ENCODE assay signal across 11 cellular contexts in the genomic region with DNA sequence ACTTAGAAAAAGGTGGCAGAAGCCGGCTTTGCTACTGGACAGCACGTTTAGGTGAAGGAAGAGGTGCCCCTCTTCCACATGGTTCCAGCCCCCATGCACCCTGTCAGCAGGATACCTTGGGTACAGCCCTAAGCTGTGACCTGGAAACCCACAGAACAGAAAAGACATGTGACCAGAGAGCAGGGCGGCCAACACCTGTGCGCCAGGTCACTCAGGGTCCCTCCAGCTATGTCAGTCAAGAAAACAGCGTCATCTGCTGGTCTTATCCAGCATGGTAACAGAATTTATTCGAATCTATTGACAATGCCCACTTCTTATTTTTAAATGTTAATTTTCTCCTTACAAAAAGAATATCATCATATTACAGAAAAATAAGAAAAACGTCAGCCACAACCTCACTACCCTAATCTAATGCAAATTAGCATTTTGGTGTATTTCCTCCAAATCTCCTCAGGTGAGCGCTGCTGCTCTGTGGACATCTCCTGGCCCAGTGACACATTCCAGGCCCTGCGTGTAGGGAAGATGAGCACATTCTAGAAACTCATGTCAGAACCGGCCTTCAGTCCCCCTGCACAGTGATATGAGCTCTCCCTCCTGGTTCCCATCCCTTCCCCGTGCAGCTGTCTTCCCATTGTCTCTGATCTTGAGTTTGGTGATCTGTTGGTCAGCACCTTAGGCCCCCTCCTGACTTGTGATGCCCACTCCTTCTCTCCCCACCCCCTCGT. TPM values are rescaled to one million over a fixed set of nuclear protein-coding genes. Genes with fewer than 3 reads are reported as not detected.
DNase-seq lines count a peak whose midpoint lies in the region; ATAC-seq and TF ChIP-seq lines count a peak whose summit lies in the region.
"Had no signal": no experiment of that assay in that cellular context is flagged by ENCODE, and none has a peak within 500 bp of the region (broad histone marks: within the 10 kb centered on the region; RNA-seq: fewer than 3 reads in every experiment).

No MANE protein-coding gene starts in this region.

- H3K27ac Mint-ChIP-seq in activated T-cell treated with anti-CD3 and anti-CD28 coated beads, Interleukin-2, amount 50 U/mL, for 24 hours, result peak overlapping the region; percentile 2
- H3K27ac Mint-ChIP-seq in glutamatergic neuron (ENCODE audit: unreplicated experiment), result no peak overlapping the region

- peaks cover 34% of the 10 kb centered on the region for H3K4me1 Mint-ChIP-seq in activated T-cell treated with anti-CD3 and anti-CD28 coated beads, Interleukin-2, amount 50 U/mL, for 24 hours (ENCODE audit: low read depth)
- peaks cover 2% of the 10 kb centered on the region for H3K4me1 Mint-ChIP-seq in glutamatergic neuron (ENCODE audit: low read depth, unreplicated experiment)

- no peaks in the 10 kb centered on the region for H3K9me3 Mint-ChIP-seq in activated T-cell treated with anti-CD3 and anti-CD28 coated beads, Interleukin-2, amount 50 U/mL, for 24 hours
- H3K9me3 Mint-ChIP-seq in glutamatergic neuron (ENCODE audit: unreplicated experiment), result peaks cover 3% of the 10 kb centered on the region
- H3K9me3 Mint-ChIP-seq: activated T-cell treated with anti-CD3 and anti-CD28 coated beads, Interleukin-2, amount 50 U/mL, for 4 hours had no signal

- H3K36me3 ChIP-seq in thyroid gland, result no peaks in the 10 kb centered on the region
- H3K36me3 ChIP-seq in tibial nerve, result no peaks in the 10 kb centered on the region

- 55% methylated on average over 12 of the region's 12 CpGs for WGBS in thyroid gland, 2 donors
- WGBS in tibial nerve, 2 donors, result 63 to 68% methylated on average over 12 of the region's 12 CpGs

- ATAC-seq in esophagus mucosa, result no peak
- ATAC-seq: activated T-cell treated with anti-CD3 and anti-CD28 coated beads, Interleukin-2, amount 50 U/mL, for 4 hours had no signal

- H3K4me1 ChIP-seq in thyroid gland, result peaks cover 2 to 9% of the 10 kb centered on the region in 2 donors
- H3K4me1 ChIP-seq in tibial nerve, result no peaks in the 10 kb centered on the region

- H3K27ac ChIP-seq in thyroid gland (no peak overlapping the region), tibial nerve (no peak overlapping the region)
- H3K27ac ChIP-seq: epithelial cell of prostate had no signal

- H3K27me3 ChIP-seq in thyroid gland (no peaks in the 10 kb centered on the region), tibial nerve (peaks cover 0 to 26% of the 10 kb centered on the region in 2 donors)

- H3K27me3 Mint-ChIP-seq in activated T-cell treated with anti-CD3 and anti-CD28 coated beads, Interleukin-2, amount 50 U/mL, for 24 hours, result peaks cover 8% of the 10 kb centered on the region
- H3K27me3 Mint-ChIP-seq in glutamatergic neuron (ENCODE audit: unreplicated experiment), result no peaks in the 10 kb centered on the region

- no peak for DNase-seq in activated T-cell treated with anti-CD3 and anti-CD28 coated beads, Interleukin-2, amount 50 U/mL, for 24 hours
- no peak for DNase-seq in activated T-cell treated with anti-CD3 and anti-CD28 coated beads for 4 hours
- peak; percentile 73 for DNase-seq in RPMI8226
- DNase-seq in glutamatergic neuron, result no peak
- DNase-seq in thyroid gland, result peak; percentile 15 to 29
- DNase-seq in tibial nerve (ENCODE audit: low spot score in 2 of 2), result no peak
- DNase-seq in SIG-M5 (lab: John Stamatoyannopoulos, UW), result no peak
- DNase-seq: activated T-cell treated with anti-CD3 and anti-CD28 coated beads, Interleukin-2, amount 50 U/mL, for 4 hours; nucleus accumbens had no signal

- no peak overlapping the region for H3K4me3 Mint-ChIP-seq in activated T-cell treated with anti-CD3 and anti-CD28 coated beads, Interleukin-2, amount 50 U/mL, for 24 hours
- no peak overlapping the region for H3K4me3 Mint-ChIP-seq in glutamatergic neuron (ENCODE audit: unreplicated experiment)
- H3K4me3 Mint-ChIP-seq: activated T-cell treated with anti-CD3 and anti-CD28 coated beads, Interleukin-2, amount 50 U/mL, for 4 hours had no signal

- no peak for TF ChIP-seq EP300 in tibial nerve (IDR thresholded peaks at IDR 0.05)

- no peak overlapping the region for H3K4me3 ChIP-seq in thyroid gland (replicated peaks in 1 of 3)
- no peak overlapping the region for H3K4me3 ChIP-seq in tibial nerve

- TF ChIP-seq POLR2A in thyroid gland (IDR thresholded peaks at IDR 0.05) (no peak), tibial nerve (IDR thresholded peaks at IDR 0.05) (no peak)

- no peaks in the 10 kb centered on the region for H3K9me3 ChIP-seq in thyroid gland
- no peaks in the 10 kb centered on the region for H3K9me3 ChIP-seq in tibial nerve

- intact Hi-C loops in thyroid gland (cut with DNase I), result no loop called here

- H3K36me3 Mint-ChIP-seq in activated T-cell treated with anti-CD3 and anti-CD28 coated beads, Interleukin-2, amount 50 U/mL, for 24 hours (ENCODE audit: low read depth), result no peaks in the 10 kb centered on the region
- no peaks in the 10 kb centered on the region for H3K36me3 Mint-ChIP-seq in glutamatergic neuron (ENCODE audit: unreplicated experiment)

- TF ChIP-seq CTCF in glutamatergic neuron (IDR thresholded peaks at IDR 0.05; ENCODE audit: partially characterized antibody, unreplicated experiment) (peak; percentile 64), thyroid gland (IDR thresholded peaks at IDR 0.05) (peak in 4 of 6 experiments; percentile 13 to 42 (median 30)), tibial nerve (IDR thresholded peaks at IDR 0.05) (no peak)

RNA-seq across cellular contexts. Expression of a gene that starts 37.2 kb away (rescaled TPM):
- 16.0 TPM for total RNA-seq in glutamatergic neuron (ENCODE audit: unreplicated experiment)
- total RNA-seq in thyroid gland, result 1 to 10 TPM; 2.7 to 5.1 (median 4.5) TPM
- 1 to 10 TPM; 2.7 to 5.0 (median 3.9) TPM for total RNA-seq in tibial nerve
- 20.4 TPM for total RNA-seq in esophagus mucosa

RNA-seq across cellular contexts. Expression of a gene that starts 37.3 kb away (rescaled TPM):
- total RNA-seq in glutamatergic neuron (ENCODE audit: unreplicated experiment) (29.7 TPM), thyroid gland (10 to 100 TPM; 14.9 to 17.6 (median 17.0) TPM), tibial nerve (1 to 10 TPM; 4.7 to 9.6 (median 6.2) TPM), esophagus mucosa (7.4 TPM)

Comparison
In these comparisons a context has a peak if more than half of its experiments do, and no peak if none do; other contexts are left out.
1. DNase-seq: peak in RPMI8226 (single experiment) and thyroid gland (2 of 2); none in activated T-cell treated with anti-CD3 and anti-CD28 coated beads, Interleukin-2, amount 50 U/mL, for 24 hours (single experiment), activated T-cell treated with anti-CD3 and anti-CD28 coated beads for 4 hours (single experiment), glutamatergic neuron (single experiment), tibial nerve (0 of 2) and SIG-M5 (single experiment).
2. CTCF ChIP-seq: peak in glutamatergic neuron (single experiment) and thyroid gland (4 of 6); none in tibial nerve (0 of 5).